18 cellular contexts compared by ENCODE assay signal in genomic region chr17:72720494-72720825, GRCh38.
DNase-seq lines count a peak whose midpoint lies in the region; ATAC-seq, FAIRE-seq and TF ChIP-seq lines count a peak whose summit lies in the region.
"Had no signal": no experiment of that assay in that cellular context is flagged by ENCODE, and none has a peak within 500 bp of the region (broad histone marks: within the 10 kb centered on the region; RNA-seq: fewer than 3 reads in every experiment).

No MANE protein-coding gene starts in this region.

- H3K36me3 ChIP-seq in BLaER1 = peaks cover 3% of the 10 kb centered on the region; the same call in 1 of the 2 replicates
- no peaks in the 10 kb centered on the region for H3K36me3 ChIP-seq in KOPT-K1 (ENCODE audit: insufficient read depth, low read length)
- H3K36me3 ChIP-seq in HAP-1 (replicated peaks) = no peaks in the 10 kb centered on the region

- DNase-seq in A549 (ENCODE audit: low read depth in 1 of 2, low spot score in 1 of 2) = no peak
- DNase-seq in central memory CD8-positive, alpha-beta T cell (ENCODE audit: low spot score in 2 of 2) = no peak
- no peak for DNase-seq in HAP-1 (ENCODE audit: low spot score in 2 of 2)
- no peak for DNase-seq in AG08395 (ENCODE audit: low spot score)
- no peak for DNase-seq in GM10248 (ENCODE audit: extremely low spot score)
- DNase-seq: DMS53, MM.1S, NCI-H1105, NCI-H1694 treated with DMSO at 0.1 percent for 48 hours, PC-9, SHP77 treated with DMSO at 0.1 percent for 48 hours had no signal

- ATAC-seq in A549 = no peak
- ATAC-seq in central memory CD8-positive, alpha-beta T cell (replicated peaks; ENCODE audit: extremely low read depth, poor library complexity, severe bottlenecking) = no peak
- no peak for ATAC-seq in GM19463 (IDR thresholded peaks at IDR 0.05; ENCODE audit: unreplicated experiment)

- peaks cover 40% of the 10 kb centered on the region for H3K4me1 ChIP-seq in A549
- H3K4me1 ChIP-seq in BLaER1 = peaks cover 29% of the 10 kb centered on the region
- peaks cover 4% of the 10 kb centered on the region; the same call in 1 of the 2 replicates for H3K4me1 ChIP-seq in HAP-1

- H3K9ac ChIP-seq in BLaER1 = peak overlapping the region; percentile 4; the same call in 1 of the 2 replicates
- H3K9ac ChIP-seq: KMS-11 had no signal

- no peak for FAIRE-seq in A549 (lab: Jason Lieb, UNC)
- FAIRE-seq: GM12878, GM19239 had no signal

- no peaks in the 10 kb centered on the region for H3K27me3 ChIP-seq in BLaER1
- H3K27me3 ChIP-seq in HAP-1 (ENCODE audit: low read depth) = no peaks in the 10 kb centered on the region

- H3K9me3 Mint-ChIP-seq in central memory CD8-positive, alpha-beta T cell = no peaks in the 10 kb centered on the region

- H3K27ac Mint-ChIP-seq in central memory CD8-positive, alpha-beta T cell (ENCODE audit: low read depth) = peak overlapping the region; percentile 91

- no peak for TF ChIP-seq RAD21 in A549 (conservative IDR thresholded peaks at IDR 0.05 in 1 of 2, IDR thresholded peaks at IDR 0.05 in 1 of 2)

- H3K4me3 ChIP-seq in A549 (no peak overlapping the region), BLaER1 (no peak overlapping the region), HAP-1 (no peak overlapping the region)
- H3K4me3 ChIP-seq: GM12878, PC-9 had no signal

- H3K4me2 ChIP-seq in A549 (no peak overlapping the region), BLaER1 (peak overlapping the region; percentile 92)
- H3K4me2 ChIP-seq: KMS-11, PC-9 had no signal

- H3K27ac ChIP-seq in A549 = peak overlapping the region; percentile 9 to 85; a peak in 4 of 6 replicates
- no peak overlapping the region for H3K27ac ChIP-seq in BLaER1
- peak overlapping the region; percentile 75 for H3K27ac ChIP-seq in KOPT-K1 (ENCODE audit: low read depth, low read length, poor library complexity, severe bottlenecking)
- H3K27ac ChIP-seq: C4-2B, KMS-11, PC-9 had no signal

- POLR2A ChIA-PET in A549 (lab: Yijun Ruan, JAX) = interaction anchor here (1.0 kb wide), 1 partner anchor 127 kb away, joined by 3 read pairs; no protein-coding TSS in a partner anchor
- POLR2A ChIA-PET in GM10248 (lab: Yijun Ruan, JAX) = no interaction called here

- H3K36me3 Mint-ChIP-seq in central memory CD8-positive, alpha-beta T cell (ENCODE audit: insufficient read depth) = peaks cover 7% of the 10 kb centered on the region

- CTCF ChIA-PET in A549 (lab: Yijun Ruan, JAX) = interaction anchor here (0.5 to 22.2 kb wide), 13 partner anchors 6 to 535 kb away, joined by 3 to 578 read pairs (median 4); partner anchors contain the start of gene COG1
- CTCF ChIA-PET in GM10248 (lab: Yijun Ruan, JAX) = interaction anchor here (1.6 to 10.0 kb wide), 4 partner anchors 6 to 516 kb away, joined by 3 to 77 read pairs (median 9); no protein-coding TSS in a partner anchor

- TF ChIP-seq CTCF in A549 (IDR thresholded peaks at IDR 0.05) (no peak), GM10248 (IDR thresholded peaks at IDR 0.05; ENCODE audit: control extremely low read depth, extremely low read depth, low read depth, missing control alignments) (no peak)

- 96% methylated on average over 1 of the region's 1 CpG for WGBS in A549 (ENCODE audit: missing lambda C conversion rate)

- no peak overlapping the region for H3K4me3 Mint-ChIP-seq in central memory CD8-positive, alpha-beta T cell

- no peaks in the 10 kb centered on the region for H3K27me3 Mint-ChIP-seq in central memory CD8-positive, alpha-beta T cell

- no peak for TF ChIP-seq EP300 in A549 (IDR thresholded peaks at IDR 0.05)

- H3K9me3 ChIP-seq in A549 (no peaks in the 10 kb centered on the region), BLaER1 (no peaks in the 10 kb centered on the region), KOPT-K1 (ENCODE audit: insufficient read depth, low read length, poor library complexity, severe bottlenecking) (no peaks in the 10 kb centered on the region), HAP-1 (no peaks in the 10 kb centered on the region)

- TF ChIP-seq POLR2A in A549 (IDR thresholded peaks at IDR 0.05; ENCODE audit: low read length) = no peak

- in situ Hi-C loops in HAP-1 (cut with MboI; ENCODE audit: low sequenced_read_pairs) = loop anchor here (10.0 kb wide), 2 partner anchors 156 to 514 kb away; a partner anchor contains a TSS

- H3K4me1 Mint-ChIP-seq in central memory CD8-positive, alpha-beta T cell = peaks cover 19% of the 10 kb centered on the region

- H4K20me1 ChIP-seq in BLaER1 = no peaks in the 10 kb centered on the region

TF ChIP-seq in A549, 52 proteins besides CTCF, POLR2A, EP300 and RAD21:
- TF ChIP-seq, protein P1, sequence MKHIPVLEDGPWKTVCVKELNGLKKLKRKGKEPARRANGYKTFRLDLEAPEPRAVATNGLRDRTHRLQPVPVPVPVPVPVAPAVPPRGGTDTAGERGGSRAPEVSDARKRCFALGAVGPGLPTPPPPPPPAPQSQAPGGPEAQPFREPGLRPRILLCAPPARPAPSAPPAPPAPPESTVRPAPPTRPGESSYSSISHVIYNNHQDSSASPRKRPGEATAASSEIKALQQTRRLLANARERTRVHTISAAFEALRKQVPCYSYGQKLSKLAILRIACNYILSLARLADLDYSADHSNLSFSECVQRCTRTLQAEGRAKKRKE (CRISPR knock-in tag; IDR thresholded peaks at IDR 0.05; ENCODE audit: low read depth) = no peak
- no peak for TF ChIP-seq ZC3H11A (IDR thresholded peaks at IDR 0.05)
- TF ChIP-seq, protein P2, sequence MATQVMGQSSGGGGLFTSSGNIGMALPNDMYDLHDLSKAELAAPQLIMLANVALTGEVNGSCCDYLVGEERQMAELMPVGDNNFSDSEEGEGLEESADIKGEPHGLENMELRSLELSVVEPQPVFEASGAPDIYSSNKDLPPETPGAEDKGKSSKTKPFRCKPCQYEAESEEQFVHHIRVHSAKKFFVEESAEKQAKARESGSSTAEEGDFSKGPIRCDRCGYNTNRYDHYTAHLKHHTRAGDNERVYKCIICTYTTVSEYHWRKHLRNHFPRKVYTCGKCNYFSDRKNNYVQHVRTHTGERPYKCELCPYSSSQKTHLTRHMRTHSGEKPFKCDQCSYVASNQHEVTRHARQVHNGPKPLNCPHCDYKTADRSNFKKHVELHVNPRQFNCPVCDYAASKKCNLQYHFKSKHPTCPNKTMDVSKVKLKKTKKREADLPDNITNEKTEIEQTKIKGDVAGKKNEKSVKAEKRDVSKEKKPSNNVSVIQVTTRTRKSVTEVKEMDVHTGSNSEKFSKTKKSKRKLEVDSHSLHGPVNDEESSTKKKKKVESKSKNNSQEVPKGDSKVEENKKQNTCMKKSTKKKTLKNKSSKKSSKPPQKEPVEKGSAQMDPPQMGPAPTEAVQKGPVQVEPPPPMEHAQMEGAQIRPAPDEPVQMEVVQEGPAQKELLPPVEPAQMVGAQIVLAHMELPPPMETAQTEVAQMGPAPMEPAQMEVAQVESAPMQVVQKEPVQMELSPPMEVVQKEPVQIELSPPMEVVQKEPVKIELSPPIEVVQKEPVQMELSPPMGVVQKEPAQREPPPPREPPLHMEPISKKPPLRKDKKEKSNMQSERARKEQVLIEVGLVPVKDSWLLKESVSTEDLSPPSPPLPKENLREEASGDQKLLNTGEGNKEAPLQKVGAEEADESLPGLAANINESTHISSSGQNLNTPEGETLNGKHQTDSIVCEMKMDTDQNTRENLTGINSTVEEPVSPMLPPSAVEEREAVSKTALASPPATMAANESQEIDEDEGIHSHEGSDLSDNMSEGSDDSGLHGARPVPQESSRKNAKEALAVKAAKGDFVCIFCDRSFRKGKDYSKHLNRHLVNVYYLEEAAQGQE (IDR thresholded peaks at IDR 0.05) = peak; percentile 37; the same call in 1 of the 2 replicates
